21 cellular contexts compared by ENCODE assay signal in genomic region chr3:192433704-192434103, GRCh38.
DNase-seq lines count a peak whose midpoint lies in the region; ATAC-seq lines count a peak whose summit lies in the region.
"Had no signal": no experiment of that assay in that cellular context is flagged by ENCODE, and none has a peak within 500 bp of the region (broad histone marks: within the 10 kb centered on the region; RNA-seq: fewer than 3 reads in every experiment).

No MANE protein-coding gene starts in this region.

- peak; percentile 14 for DNase-seq in A172 (ENCODE audit: low spot score)
- DNase-seq in HK-2 (ENCODE audit: unreplicated experiment), result peak; percentile 45
- DNase-seq in glomerular visceral epithelial cell (ENCODE audit: extremely low spot score), result peak; percentile 82
- no peak for DNase-seq in SKM-1 treated with dmso at 0.1 percent for 144 hours (lab: John Stamatoyannopoulos, UW; ENCODE audit: unreplicated experiment)
- DNase-seq in AG08395 (ENCODE audit: low spot score), result no peak
- DNase-seq in AG20443 (ENCODE audit: low spot score), result no peak
- DNase-seq: 8988T; activated gamma-delta T cell; dermis blood vessel endothelial cell; DMS79; foreskin keratinocyte; HFFc6; NCI-H1092 treated with DMSO at 0.1 percent for 48 hours; NCI-H2081; NCI-H524 treated with DMSO at 0.1 percent for 48 hours; posterior cingulate gyrus; Right ventricle myocardium superior; stimulated activated CD4-positive, alpha-beta T cell treated with anti-CD3 and anti-CD28 coated beads, Interleukin-4, amount 100 ng/mL, for 24 hours had no signal

- ATAC-seq in GM18861 (IDR thresholded peaks at IDR 0.05; ENCODE audit: unreplicated experiment) (peak; percentile 79), GM18520 (IDR thresholded peaks at IDR 0.05; ENCODE audit: unreplicated experiment) (no peak)
- ATAC-seq: foreskin keratinocyte; natural killer cell treated with Interleukin-12 subunit alpha and Interleukin-12 subunit beta and Interleukin-15 and Interleukin-18, amount 100 ng/mL, for 72 hours had no signal

Comparison
In these comparisons a context has a peak if more than half of its experiments do, and no peak if none do; other contexts are left out.
1. DNase-seq: peak in A172 (single experiment), HK-2 (single experiment) and glomerular visceral epithelial cell (single experiment); none in SKM-1 treated with dmso at 0.1 percent for 144 hours (single experiment), AG08395 (single experiment) and AG20443 (single experiment).